Comparison of ENCODE assay signal across 13 cellular contexts in genomic region chr3:143045639-143046038, GRCh38. TPM values are rescaled to one million over a fixed set of nuclear protein-coding genes. Genes with fewer than 3 reads are reported as not detected.
DNase-seq lines count a peak whose midpoint lies in the region; ATAC-seq, FAIRE-seq and TF ChIP-seq lines count a peak whose summit lies in the region.
"Had no signal": no experiment of that assay in that cellular context is flagged by ENCODE, and none has a peak within 500 bp of the region (broad histone marks: within the 10 kb centered on the region; RNA-seq: fewer than 3 reads in every experiment).

No MANE protein-coding gene starts in this region.

- no TSS peak for BruUV-seq in mammary epithelial cell (replicated peaks; lab: Mats Ljungman, UMichigan)

- no peak overlapping the region for H3K4me2 ChIP-seq in osteoblast (ENCODE audit: insufficient read depth, low read length)
- H3K4me2 ChIP-seq in mammary epithelial cell (ENCODE audit: insufficient read depth, low read depth, low read length), result no peak overlapping the region

- no peak overlapping the region for H3K9ac ChIP-seq in mammary epithelial cell (ENCODE audit: insufficient read depth, low read length)

- no peaks in the 10 kb centered on the region for H3K9me3 Mint-ChIP-seq in CD4-positive, alpha-beta T cell
- H3K9me3 Mint-ChIP-seq: CD14-positive monocyte; CD8-positive, alpha-beta memory T cell had no signal

- no peak for DNase-seq in CD4-positive, alpha-beta T cell
- DNase-seq in GM19239 (ENCODE audit: insufficient read length, low spot score) (no peak), fibroblast of mammary gland (ENCODE audit: low read depth) (peak; percentile 30), osteoblast (ENCODE audit: insufficient read length, low spot score, missing footprints) (peak; percentile 80), GM19240 (ENCODE audit: insufficient read length, low spot score) (no peak), mammary epithelial cell (no peak)
- DNase-seq: Caco-2; CD8-positive, alpha-beta memory T cell; GOT3; H9 had no signal

- ATAC-seq in CD4-positive, alpha-beta T cell (ENCODE audit: poor library complexity), result no peak
- no peak for ATAC-seq in HG03095 (IDR thresholded peaks at IDR 0.05; ENCODE audit: unreplicated experiment)

- H3K27ac ChIP-seq in CD4-positive, alpha-beta T cell (ENCODE audit: low read depth, low read length), result no peak overlapping the region
- H3K27ac ChIP-seq in osteoblast (ENCODE audit: low read depth, low read length), result no peak overlapping the region
- no peak overlapping the region for H3K27ac ChIP-seq in mammary epithelial cell (ENCODE audit: insufficient read depth, low read depth, low read length)

- dilution Hi-C loops in mammary epithelial cell (cut with HindIII; ENCODE audit: low sequenced_read_pairs), result no loop called here

- no peaks in the 10 kb centered on the region for H3K4me1 ChIP-seq in osteoblast (ENCODE audit: insufficient read depth, low read length)
- H3K4me1 ChIP-seq in mammary epithelial cell (ENCODE audit: insufficient read depth, low read length), result no peaks in the 10 kb centered on the region
- H3K4me1 ChIP-seq: Caco-2 had no signal

- H3K4me1 Mint-ChIP-seq in CD4-positive, alpha-beta T cell (ENCODE audit: low read depth), result no peaks in the 10 kb centered on the region
- H3K4me1 Mint-ChIP-seq: CD14-positive monocyte, H9 had no signal

- intact Hi-C loops in CD4-positive, alpha-beta T cell (cut with DNase I, micrococcal nuclease), result loop anchor here in 1 of 2 experiments (10.0 kb wide), 1 partner anchor 629 kb away; no protein-coding TSS in a partner anchor
- intact Hi-C loops in mammary epithelial cell (cut with micrococcal nuclease), result no loop called here

- H3K4me3 Mint-ChIP-seq in CD4-positive, alpha-beta T cell, result no peak overlapping the region
- H3K4me3 Mint-ChIP-seq: CD14-positive monocyte; CD8-positive, alpha-beta memory T cell; H9 had no signal

- H3K9me3 ChIP-seq in CD4-positive, alpha-beta T cell (ENCODE audit: control insufficient read depth, low read length), result no peaks in the 10 kb centered on the region
- H3K9me3 ChIP-seq in osteoblast (ENCODE audit: low read depth, low read length), result no peaks in the 10 kb centered on the region
- H3K9me3 ChIP-seq in mammary epithelial cell (replicated peaks; ENCODE audit: insufficient read depth, low read length), result no peaks in the 10 kb centered on the region
- H3K9me3 ChIP-seq: Caco-2 had no signal

- no peaks in the 10 kb centered on the region for H3K27me3 ChIP-seq in CD4-positive, alpha-beta T cell (ENCODE audit: control insufficient read depth, insufficient read depth, low read length)
- H3K27me3 ChIP-seq in osteoblast (ENCODE audit: insufficient read depth, low read length) (no peaks in the 10 kb centered on the region), mammary epithelial cell (ENCODE audit: insufficient read depth, low read length) (no peaks in the 10 kb centered on the region)

- WGBS in mammary epithelial cell (ENCODE audit: low coverage, missing lambda C conversion rate), result 98% methylated on average over 2 of the region's 2 CpGs

- H3K27me3 Mint-ChIP-seq in CD4-positive, alpha-beta T cell, result no peaks in the 10 kb centered on the region
- H3K27me3 Mint-ChIP-seq: CD8-positive, alpha-beta memory T cell had no signal

- CTCF ChIA-PET in CD4-positive, alpha-beta T cell (lab: Charles Lee), result interaction anchor here (0.7 kb wide), 1 partner anchor 21 kb away, joined by 3 read pairs; no protein-coding TSS in a partner anchor
- CTCF ChIA-PET in mammary epithelial cell (lab: Charles Lee; ENCODE audit: low non-redundant PET), result no interaction called here

- H3K79me2 ChIP-seq in osteoblast (ENCODE audit: insufficient read depth, low read length) (no peaks in the 10 kb centered on the region), mammary epithelial cell (ENCODE audit: insufficient read depth, low read length) (peaks cover 10% of the 10 kb centered on the region)

- in situ Hi-C loops in mammary epithelial cell (cut with MboI; ENCODE audit: low sequenced_read_pairs in 2 of 2), result no loop called here

- H3K27ac Mint-ChIP-seq in CD4-positive, alpha-beta T cell, result peak overlapping the region; percentile 33
- H3K27ac Mint-ChIP-seq: CD14-positive monocyte; CD8-positive, alpha-beta memory T cell; H9 had no signal

- FAIRE-seq in GM19239 (lab: Jason Lieb, UNC), result peak; percentile 65
- FAIRE-seq: GM18507 had no signal

- H4K20me1 ChIP-seq in osteoblast (ENCODE audit: insufficient read depth, low read length) (no peaks in the 10 kb centered on the region), mammary epithelial cell (ENCODE audit: insufficient read depth, low read length) (no peaks in the 10 kb centered on the region)

- POLR2A ChIA-PET in CD4-positive, alpha-beta T cell (lab: Charles Lee), result no interaction called here

- H2AFZ ChIP-seq in osteoblast (ENCODE audit: low read length) (no peak overlapping the region), mammary epithelial cell (ENCODE audit: low read depth, low read length) (no peak overlapping the region)

- peaks cover 19% of the 10 kb centered on the region for H3K36me3 ChIP-seq in osteoblast (ENCODE audit: insufficient read depth, low read length)
- peaks cover 23% of the 10 kb centered on the region for H3K36me3 ChIP-seq in mammary epithelial cell (ENCODE audit: insufficient read depth, low read length)

- H3K4me3 ChIP-seq in fibroblast of mammary gland (ENCODE audit: control insufficient read depth, low read depth, low read length), result no peak overlapping the region
- H3K4me3 ChIP-seq in osteoblast (ENCODE audit: insufficient read depth, low read length), result no peak overlapping the region
- H3K4me3 ChIP-seq in mammary epithelial cell (replicated peaks in 1 of 3; ENCODE audit: insufficient read depth in 1 of 3, low read depth in 2 of 3, low read length in 3 of 3), result no peak overlapping the region

- no peak for TF ChIP-seq CTCF in CD4-positive, alpha-beta T cell (IDR thresholded peaks at IDR 0.05)
- TF ChIP-seq CTCF in fibroblast of mammary gland (conservative IDR thresholded peaks at IDR 0.05; ENCODE audit: control insufficient read depth, insufficient read depth, low read depth, low read length) (no peak), osteoblast (IDR thresholded peaks at IDR 0.05; ENCODE audit: extremely low read depth, low read depth, low read length) (no peak), mammary epithelial cell (conservative IDR thresholded peaks at IDR 0.05 in 1 of 2, IDR thresholded peaks at IDR 0.05 in 1 of 2; ENCODE audit: extremely low read depth in 1 of 2, insufficient read depth in 1 of 2, low read depth in 1 of 2, low read length in 2 of 2) (no peak)

- peaks cover 63% of the 10 kb centered on the region for H3K36me3 Mint-ChIP-seq in CD4-positive, alpha-beta T cell (ENCODE audit: low read depth)

RNA-seq across cellular contexts. Expression of gene U2SURP, which starts 44.3 kb away (rescaled TPM):
- 100 to 1,000 TPM; 164 to 179 TPM for total RNA-seq in CD4-positive, alpha-beta T cell
- 85.0 and 85.5 TPM in 2 replicates for total RNA-seq in osteoblast
- total RNA-seq in mammary epithelial cell, result 100 to 1,000 TPM in 1 of 2 donors, 10 to 100 TPM in 1; 76.7 to 122 TPM
- 36.1 TPM for polyA plus RNA-seq in mammary epithelial cell
- 17.1 TPM for polyA minus RNA-seq in mammary epithelial cell

Comparison
In these comparisons a context has a peak if more than half of its experiments do, and no peak if none do; other contexts are left out.
1. DNase-seq: peak in fibroblast of mammary gland (single experiment) and osteoblast (single experiment); none in CD4-positive, alpha-beta T cell (0 of 10), GM19239 (single experiment), GM19240 (single experiment) and mammary epithelial cell (single experiment).